ENCODE assay signal across 8 cellular contexts in genomic region chr9:34929506-34930102, GRCh38. TPM values are rescaled to one million over a fixed set of nuclear protein-coding genes. Genes with fewer than 3 reads are reported as not detected.
DNase-seq lines count a peak whose midpoint lies in the region; ATAC-seq and TF ChIP-seq lines count a peak whose summit lies in the region.

No MANE protein-coding gene starts in this region.

- ATAC-seq in activated T-cell treated with anti-CD3 and anti-CD28 coated beads, Interleukin-2, amount 50 U/mL, for 72 hours (replicated peaks in 1 of 2), result peak; percentile 58 to 76

- TF ChIP-seq POLR2A in vagina (IDR thresholded peaks at IDR 0.05), result no peak

- H3K27ac Mint-ChIP-seq in activated T-cell treated with anti-CD3 and anti-CD28 coated beads, Interleukin-2, amount 50 U/mL, for 72 hours, result no peak overlapping the region

- TF ChIP-seq CTCF in vagina (IDR thresholded peaks at IDR 0.05), result peak in 1 of 3 experiments; percentile 8

- no peak overlapping the region for H3K27ac ChIP-seq in vagina

- no peaks in the 10 kb centered on the region for H3K4me1 ChIP-seq in vagina

- peaks cover 8 to 12% of the 10 kb centered on the region in 2 donors for H3K9me3 Mint-ChIP-seq in activated T-cell treated with anti-CD3 and anti-CD28 coated beads, Interleukin-2, amount 50 U/mL, for 72 hours

- H3K4me3 Mint-ChIP-seq in activated T-cell treated with anti-CD3 and anti-CD28 coated beads, Interleukin-2, amount 50 U/mL, for 72 hours, result peak overlapping the region; percentile 7 to 29

- H3K27me3 ChIP-seq in vagina, result no peaks in the 10 kb centered on the region

- H3K4me3 ChIP-seq in vagina, result no peak overlapping the region

- H3K9me3 ChIP-seq in vagina, result peaks cover 6% of the 10 kb centered on the region

- peaks cover 17% of the 10 kb centered on the region for H3K27me3 Mint-ChIP-seq in activated T-cell treated with anti-CD3 and anti-CD28 coated beads, Interleukin-2, amount 50 U/mL, for 72 hours (ENCODE audit: low read depth)

- H3K36me3 Mint-ChIP-seq in activated T-cell treated with anti-CD3 and anti-CD28 coated beads, Interleukin-2, amount 50 U/mL, for 72 hours (ENCODE audit: insufficient read depth in 2 of 2), result peaks cover 6 to 10% of the 10 kb centered on the region in 2 donors

- peaks cover 17% of the 10 kb centered on the region for H3K4me1 Mint-ChIP-seq in activated T-cell treated with anti-CD3 and anti-CD28 coated beads, Interleukin-2, amount 50 U/mL, for 72 hours (ENCODE audit: low read depth)

- no peaks in the 10 kb centered on the region for H3K36me3 ChIP-seq in vagina

- DNase-seq in activated effector memory CD4-positive, alpha-beta T cell treated with anti-CD3 and anti-CD28 coated beads, Interleukin-2, amount 50 U/mL, for 16 hours, result peak; percentile 71
- DNase-seq in activated effector memory CD4-positive, alpha-beta T cell treated with Interleukin-2 at 50 U/mL for 16 hours, result no peak
- DNase-seq in NCI-H1105 treated with DMSO at 0.1 percent for 48 hours (lab: John Stamatoyannopoulos, UW), result peak; percentile 15
- DNase-seq in activated T-cell treated with anti-CD3 and anti-CD28 coated beads, Interleukin-2, amount 50 U/mL, for 72 hours, result peak; percentile 35 to 43
- peak; percentile 59 for DNase-seq in iPS-NIHi11 (ENCODE audit: low spot score)
- DNase-seq in stimulated activated CD8-positive, alpha-beta memory T cell treated with anti-CD3 and anti-CD28 coated beads, Interleukin-4, amount 100 ng/mL, for 24 hours (ENCODE audit: low read depth), result peak; percentile 24
- no peak for DNase-seq in epidermal melanocyte (ENCODE audit: insufficient read length, low spot score)
- no peak for DNase-seq in vagina (ENCODE audit: extremely low spot score in 2 of 2)

- intact Hi-C loops in vagina (cut with DNase I), result no loop called here

RNA-seq across cellular contexts. Expression of gene PHF24, which starts 28.5 kb away (rescaled TPM):
- 1 to 10 TPM in 1 of 2 donors, under 1 TPM in 1; 1.00 to 1.1 TPM for total RNA-seq in activated T-cell treated with anti-CD3 and anti-CD28 coated beads, Interleukin-2, amount 50 U/mL, for 72 hours
- 0.25 TPM for total RNA-seq in vagina

RNA-seq across cellular contexts. Expression of gene DNAJB5, which starts 59.9 kb away (rescaled TPM):
- total RNA-seq in activated T-cell treated with anti-CD3 and anti-CD28 coated beads, Interleukin-2, amount 50 U/mL, for 72 hours, result 10 to 100 TPM in 1 of 2 donors, 1 to 10 TPM in 1; 9.9 to 10.6 TPM
- total RNA-seq in vagina, result 6.9 TPM

Comparison
In these comparisons a context has a peak if more than half of its experiments do, and no peak if none do; other contexts are left out.
1. DNase-seq: peak in activated effector memory CD4-positive, alpha-beta T cell treated with anti-CD3 and anti-CD28 coated beads, Interleukin-2, amount 50 U/mL, for 16 hours (single experiment), NCI-H1105 treated with DMSO at 0.1 percent for 48 hours (single experiment), activated T-cell treated with anti-CD3 and anti-CD28 coated beads, Interleukin-2, amount 50 U/mL, for 72 hours (2 of 2), iPS-NIHi11 (single experiment) and stimulated activated CD8-positive, alpha-beta memory T cell treated with anti-CD3 and anti-CD28 coated beads, Interleukin-4, amount 100 ng/mL, for 24 hours (single experiment); none in activated effector memory CD4-positive, alpha-beta T cell treated with Interleukin-2 at 50 U/mL for 16 hours (single experiment), epidermal melanocyte (single experiment) and vagina (0 of 2).